In the genomic region with DNA sequence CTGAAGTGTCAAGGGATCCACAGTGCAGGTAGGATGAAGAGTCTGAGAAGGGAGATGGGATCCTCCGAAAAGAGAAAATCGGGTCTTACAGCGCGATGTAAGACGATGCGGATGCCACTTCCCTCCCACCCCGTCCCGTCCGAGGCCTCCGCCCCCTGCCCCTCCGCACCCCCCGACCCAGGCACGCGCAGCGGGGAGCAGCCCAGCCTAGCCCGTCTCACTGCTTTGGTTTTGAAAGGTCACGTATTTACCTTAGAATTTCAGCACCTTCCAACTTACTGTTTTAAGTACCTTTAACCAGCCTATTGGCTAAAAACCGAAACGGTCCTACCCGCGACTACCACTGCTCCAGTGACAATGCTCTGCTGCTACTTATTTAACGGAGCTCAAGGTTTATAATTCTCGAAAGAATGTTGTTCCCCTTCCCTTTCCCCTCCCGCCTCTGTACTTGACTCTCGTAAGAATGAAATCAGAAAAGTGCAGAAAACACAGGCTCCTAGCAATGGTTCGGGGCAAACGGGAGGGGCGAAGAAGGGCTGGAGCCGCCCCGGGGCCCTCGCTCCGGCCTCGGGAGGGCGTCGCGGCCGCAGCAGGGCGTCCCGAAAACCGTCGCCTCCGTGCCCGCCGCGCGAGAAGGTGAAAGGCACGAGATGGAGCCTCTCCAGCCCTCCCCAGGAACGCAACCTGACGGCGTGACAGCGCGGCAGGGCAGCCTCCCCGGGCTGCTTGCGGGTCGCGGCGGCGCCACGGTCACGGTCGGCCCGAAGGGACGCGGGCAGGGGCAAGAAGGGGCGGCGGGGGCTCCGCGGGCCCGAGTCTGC, we compare ENCODE assay signal across 8 cellular contexts. TPM values are rescaled to one million over a fixed set of nuclear protein-coding genes. Genes with fewer than 3 reads are reported as not detected.
DNase-seq lines count a peak whose midpoint lies in the region; ATAC-seq lines count a peak whose summit lies in the region.

No MANE protein-coding gene starts in this region.

- ATAC-seq in HG02870 (IDR thresholded peaks at IDR 0.05; ENCODE audit: unreplicated experiment) (peak; percentile 18), esophagus mucosa (peak; percentile 19)

- DNase-seq in NK-92 treated with Interleukin-12 subunit alpha and Interleukin-12 subunit beta, amount 100 ng/mL, for 24 hours (lab: John Stamatoyannopoulos, UW), result peak; percentile 62
- DNase-seq in NK-92 (lab: John Stamatoyannopoulos, UW; ENCODE audit: unreplicated experiment) (no peak), NCI-H2171 treated with DMSO at 0.1 percent for 48 hours (lab: John Stamatoyannopoulos, UW) (peak; percentile 32), myocyte (ENCODE audit: low read depth) (peak; percentile 45), superior temporal gyrus (ENCODE audit: extremely low spot score) (peak; percentile 35)
- DNase-seq in activated T-cell treated with anti-CD3 and anti-CD28 coated beads, Interleukin-2, amount 50 U/mL, for 1 hour, result peak; percentile 42

RNA-seq across cellular contexts. Expression of a gene that starts 0.7 kb away (rescaled TPM):
- total RNA-seq in esophagus mucosa (15.1 TPM), myocyte (35.7 and 62.5 TPM in 2 replicates)
- polyA plus RNA-seq in myocyte (2012), result 20.9 TPM

RNA-seq across cellular contexts. Expression of a gene that starts 12.4 kb away (rescaled TPM):
- total RNA-seq in esophagus mucosa (0.52 TPM), myocyte (3.3 and 3.5 TPM in 2 replicates)
- polyA plus RNA-seq in myocyte (2012), result 1.6 TPM
